19 cellular contexts compared by ENCODE assay signal in genomic region chr7:47078241-47078640, GRCh38.
A peak's percentile ranks its signal among the peaks of the same experiment; 100 is the strongest.
DNase-seq lines count a peak whose midpoint lies in the region; ATAC-seq, FAIRE-seq and TF ChIP-seq lines count a peak whose summit lies in the region.
"Had no signal": no experiment of that assay in that cellular context is flagged by ENCODE, and none has a peak within 500 bp of the region (broad histone marks: within the 10 kb centered on the region; RNA-seq: fewer than 3 reads in every experiment).

No MANE protein-coding gene starts in this region.

- ATAC-seq in GM21723 (IDR thresholded peaks at IDR 0.05; ENCODE audit: unreplicated experiment) (no peak), HG03342 (IDR thresholded peaks at IDR 0.05; ENCODE audit: unreplicated experiment) (no peak)
- ATAC-seq: K562 had no signal

- no peak overlapping the region for H3K4me3 ChIP-seq in AG10803 (ENCODE audit: low read length)
- no peak overlapping the region for H3K4me3 ChIP-seq in choroid plexus epithelial cell (ENCODE audit: low read depth, low read length)
- H3K4me3 ChIP-seq: BLaER1, K562 had no signal

- TF ChIP-seq CTCF in AG10803 (conservative IDR thresholded peaks at IDR 0.05; ENCODE audit: low read length): no peak
- no peak for TF ChIP-seq CTCF in choroid plexus epithelial cell (conservative IDR thresholded peaks at IDR 0.05; ENCODE audit: low read depth, low read length)

- peak; percentile 34 for DNase-seq in AG10803 (ENCODE audit: low read depth)
- peak; percentile 49 for DNase-seq in LHCN-M2 (ENCODE audit: low read depth)
- peak; percentile 76 for DNase-seq in choroid plexus epithelial cell (ENCODE audit: low read depth)
- peak; percentile 73 for DNase-seq in iris pigment epithelial cell (ENCODE audit: low read depth)
- no peak for DNase-seq in HTR-8/SVneo (ENCODE audit: insufficient read length, low spot score)
- DNase-seq in activated CD4-positive, CD25-positive, alpha-beta regulatory T cell (lab: John Stamatoyannopoulos, UW): no peak
- DNase-seq: 8988T, DND-41, H7, NCI-H1048, NCI-H1436 treated with DMSO at 0.1 percent for 48 hours, NCI-H2081, NCI-H510A, NCI-H82 had no signal

- no peak for FAIRE-seq in HTR-8/SVneo (lab: Jason Lieb, UNC)
- FAIRE-seq: GM19239, K562 had no signal

Comparison
In these comparisons a context has a peak if more than half of its experiments do, and no peak if none do; other contexts are left out.
1. DNase-seq: peak in AG10803 (single experiment), LHCN-M2 (single experiment), choroid plexus epithelial cell (single experiment) and iris pigment epithelial cell (single experiment); none in HTR-8/SVneo (single experiment) and activated CD4-positive, CD25-positive, alpha-beta regulatory T cell (0 of 4).